ENCODE assay signal across 19 cellular contexts in genomic region chr1:110714419-110715107, GRCh38.
"Had no signal": no experiment of that assay in that cellular context is flagged by ENCODE, and none has a peak within 500 bp of the region (broad histone marks: within the 10 kb centered on the region; RNA-seq: fewer than 3 reads in every experiment).

No MANE protein-coding gene starts in this region.

- H3K36me3 Mint-ChIP-seq: naive thymus-derived CD8-positive, alpha-beta T cell had no signal

- DNase-seq: activated CD4-positive, alpha-beta T cell treated with anti-CD3 and anti-CD28 coated beads, Interleukin-2, amount 50 U/mL, for 1 hour; activated naive CD4-positive, alpha-beta T cell treated with anti-CD3 and anti-CD28 coated beads, Interleukin-2, amount 10 ng/mL, durations not matched to agents 7 days and 5 days; activated T-cell treated with anti-CD3 and anti-CD28 coated beads for 4 hours; cerebellar nuclear complex; dermis blood vessel endothelial cell; endodermal cell; erythroblast; immature natural killer cell; left colon; mucosa of descending colon; naive thymus-derived CD8-positive, alpha-beta T cell; pancreas; stimulated activated CD4-positive, alpha-beta T cell treated with anti-CD3 and anti-CD28 coated beads, Interleukin-15, amount 100 ng/mL, for 24 hours; stimulated activated CD4-positive, alpha-beta T cell treated with anti-CD3 and anti-CD28 coated beads, Interleukin-4, amount 100 ng/mL, for 24 hours; stimulated activated naive CD8-positive, alpha-beta T cell treated with anti-CD3 and anti-CD28 coated beads, Interleukin-15, amount 100 ng/mL, for 72 hours; tibial artery had no signal

- H3K4me3 Mint-ChIP-seq: activated naive CD4-positive, alpha-beta T cell treated with anti-CD3 and anti-CD28 coated beads, Interleukin-2, amount 10 ng/mL, durations not matched to agents 7 days and 5 days; endodermal cell; immature natural killer cell; naive thymus-derived CD8-positive, alpha-beta T cell; stimulated activated naive CD8-positive, alpha-beta T cell treated with anti-CD3 and anti-CD28 coated beads, Interleukin-15, amount 100 ng/mL, for 72 hours had no signal

- H3K4me3 ChIP-seq: lung, mucosa of descending colon, pancreas, tibial artery, vagina had no signal

- H3K36me3 ChIP-seq: pancreas, tibial artery, vagina had no signal

- H3K27ac ChIP-seq: pancreas, tibial artery, vagina had no signal

- H3K27me3 Mint-ChIP-seq: naive thymus-derived CD8-positive, alpha-beta T cell; stimulated activated naive CD8-positive, alpha-beta T cell treated with anti-CD3 and anti-CD28 coated beads, Interleukin-15, amount 100 ng/mL, for 72 hours had no signal

- ATAC-seq: left colon; mucosa of descending colon; naive thymus-derived CD8-positive, alpha-beta T cell; pancreas; stimulated activated naive CD8-positive, alpha-beta T cell treated with anti-CD3 and anti-CD28 coated beads, Interleukin-15, amount 100 ng/mL, for 72 hours had no signal

- H3K4me1 ChIP-seq: pancreas, tibial artery, vagina had no signal

- H3K9me3 Mint-ChIP-seq: activated naive CD4-positive, alpha-beta T cell treated with anti-CD3 and anti-CD28 coated beads, Interleukin-2, amount 10 ng/mL, durations not matched to agents 7 days and 5 days; activated T-helper 2 cell treated with anti-CD3 and anti-CD28 coated beads, Interferon-gamma antibody, Interleukin-2, Interleukin-4, amounts not matched to agents 10 μg/mL and 5 μg/mL and 100 μg/mL, durations not matched to agents 14 hours and 24 hours and 36 hours; endodermal cell; immature natural killer cell had no signal

- H3K27ac Mint-ChIP-seq: activated naive CD4-positive, alpha-beta T cell treated with anti-CD3 and anti-CD28 coated beads, Interleukin-2, amount 10 ng/mL, durations not matched to agents 7 days and 5 days; activated T-helper 2 cell treated with anti-CD3 and anti-CD28 coated beads, Interferon-gamma antibody, Interleukin-2, Interleukin-4, amounts not matched to agents 10 μg/mL and 5 μg/mL and 100 μg/mL, durations not matched to agents 14 hours and 24 hours and 36 hours; endodermal cell; immature natural killer cell had no signal

- H3K9me3 ChIP-seq: mucosa of descending colon, pancreas, tibial artery, vagina had no signal
